Comparison of ENCODE assay signal across 1 cellular context in the genomic region with DNA sequence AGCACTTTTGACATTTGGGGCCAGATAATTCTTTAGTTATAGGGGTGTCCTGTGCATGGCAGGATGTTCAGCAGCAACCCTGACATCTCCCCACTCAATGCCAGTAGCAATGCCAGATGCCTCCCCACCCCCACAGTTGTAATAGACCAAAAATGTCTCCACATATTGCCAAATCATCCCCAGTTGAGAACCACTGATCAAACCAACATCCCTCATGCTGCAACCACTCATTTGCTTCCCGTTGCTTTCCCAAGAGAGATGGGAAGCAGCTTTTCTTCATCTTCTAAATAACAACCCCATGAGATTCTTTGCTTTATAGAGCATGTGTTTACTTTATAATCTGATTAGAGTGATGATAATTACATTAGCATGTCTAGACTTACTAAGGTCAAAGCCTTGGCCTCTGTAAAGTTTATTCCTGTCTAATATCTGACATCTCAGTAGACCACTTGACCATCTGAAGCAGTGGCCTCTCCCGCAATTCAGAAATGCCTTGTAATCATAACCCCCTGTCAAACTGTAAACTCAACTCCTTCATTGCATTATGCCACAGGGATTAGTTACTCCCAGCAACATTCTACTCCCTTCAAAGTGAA.
TF ChIP-seq lines count a peak whose summit lies in the region.

No MANE protein-coding gene starts in this region.

TF ChIP-seq in K562, 482 proteins besides CTCF, POLR2A, EP300 and RAD21:
- TF ChIP-seq, protein P1, sequence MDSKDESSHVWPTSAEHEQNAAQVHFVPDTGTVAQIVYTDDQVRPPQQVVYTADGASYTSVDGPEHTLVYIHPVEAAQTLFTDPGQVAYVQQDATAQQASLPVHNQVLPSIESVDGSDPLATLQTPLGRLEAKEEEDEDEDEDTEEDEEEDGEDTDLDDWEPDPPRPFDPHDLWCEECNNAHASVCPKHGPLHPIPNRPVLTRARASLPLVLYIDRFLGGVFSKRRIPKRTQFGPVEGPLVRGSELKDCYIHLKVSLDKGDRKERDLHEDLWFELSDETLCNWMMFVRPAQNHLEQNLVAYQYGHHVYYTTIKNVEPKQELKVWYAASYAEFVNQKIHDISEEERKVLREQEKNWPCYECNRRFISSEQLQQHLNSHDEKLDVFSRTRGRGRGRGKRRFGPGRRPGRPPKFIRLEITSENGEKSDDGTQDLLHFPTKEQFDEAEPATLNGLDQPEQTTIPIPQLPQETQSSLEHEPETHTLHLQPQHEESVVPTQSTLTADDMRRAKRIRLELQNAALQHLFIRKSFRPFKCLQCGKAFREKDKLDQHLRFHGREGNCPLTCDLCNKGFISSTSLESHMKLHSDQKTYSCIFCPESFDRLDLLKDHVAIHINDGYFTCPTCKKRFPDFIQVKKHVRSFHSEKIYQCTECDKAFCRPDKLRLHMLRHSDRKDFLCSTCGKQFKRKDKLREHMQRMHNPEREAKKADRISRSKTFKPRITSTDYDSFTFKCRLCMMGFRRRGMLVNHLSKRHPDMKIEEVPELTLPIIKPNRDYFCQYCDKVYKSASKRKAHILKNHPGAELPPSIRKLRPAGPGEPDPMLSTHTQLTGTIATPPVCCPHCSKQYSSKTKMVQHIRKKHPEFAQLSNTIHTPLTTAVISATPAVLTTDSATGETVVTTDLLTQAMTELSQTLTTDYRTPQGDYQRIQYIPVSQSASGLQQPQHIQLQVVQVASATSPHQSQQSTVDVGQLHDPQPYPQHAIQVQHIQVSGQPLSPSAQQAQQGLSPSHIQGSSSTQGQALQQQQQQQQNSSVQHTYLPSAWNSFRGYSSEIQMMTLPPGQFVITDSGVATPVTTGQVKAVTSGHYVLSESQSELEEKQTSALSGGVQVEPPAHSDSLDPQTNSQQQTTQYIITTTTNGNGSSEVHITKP (IDR thresholded peaks at IDR 0.05; ENCODE audit: partially characterized antibody) = peak; percentile 87
- TF ChIP-seq KDM5B (IDR thresholded peaks at IDR 0.05; ENCODE audit: insufficient replicate concordance, low read depth, low read length) = no peak
